Comparison of ENCODE assay signal across 19 cellular contexts in genomic region chr6:35674594-35674993, GRCh38.
A peak's percentile ranks its signal among the peaks of the same experiment; 100 is the strongest.
DNase-seq lines count a peak whose midpoint lies in the region; ATAC-seq lines count a peak whose summit lies in the region.
"Had no signal": no experiment of that assay in that cellular context is flagged by ENCODE, and none has a peak within 500 bp of the region (broad histone marks: within the 10 kb centered on the region; RNA-seq: fewer than 3 reads in every experiment).

No MANE protein-coding gene starts in this region.

- no peaks in the 10 kb centered on the region for H3K9me3 Mint-ChIP-seq in activated naive CD4-positive, alpha-beta T cell treated with anti-CD3 and anti-CD28 coated beads, Interleukin-2, amount 50 U/mL, for 24 hours
- peaks cover 2% of the 10 kb centered on the region for H3K9me3 Mint-ChIP-seq in activated naive CD4-positive, alpha-beta T cell treated with anti-CD3 and anti-CD28 coated beads, Interleukin-2, amount 10 ng/mL, durations not matched to agents 7 days and 5 days
- no peaks in the 10 kb centered on the region for H3K9me3 Mint-ChIP-seq in central memory CD8-positive, alpha-beta T cell
- no peaks in the 10 kb centered on the region for H3K9me3 Mint-ChIP-seq in stimulated activated memory B cell treated with anti-CD40 and anti-IgM and Interleukin-4, amounts not matched to agents 10 μg/mL and 1 μg/mL and 100 μg/mL, for 72 hours

- H3K4me1 Mint-ChIP-seq in activated naive CD4-positive, alpha-beta T cell treated with anti-CD3 and anti-CD28 coated beads, Interleukin-2, amount 50 U/mL, for 24 hours, result peaks cover 84% of the 10 kb centered on the region
- peaks cover 81% of the 10 kb centered on the region for H3K4me1 Mint-ChIP-seq in activated naive CD4-positive, alpha-beta T cell treated with anti-CD3 and anti-CD28 coated beads, Interleukin-2, amount 10 ng/mL, durations not matched to agents 7 days and 5 days
- H3K4me1 Mint-ChIP-seq in central memory CD8-positive, alpha-beta T cell, result peaks cover 49% of the 10 kb centered on the region
- H3K4me1 Mint-ChIP-seq in stimulated activated memory B cell treated with anti-CD40 and anti-IgM and Interleukin-4, amounts not matched to agents 10 μg/mL and 1 μg/mL and 100 μg/mL, for 72 hours, result peaks cover 13% of the 10 kb centered on the region

- no peak for ATAC-seq in central memory CD8-positive, alpha-beta T cell (replicated peaks; ENCODE audit: extremely low read depth, poor library complexity, severe bottlenecking)
- no peak for ATAC-seq in stimulated activated memory B cell treated with anti-CD40 and anti-IgM and Interleukin-4, amounts not matched to agents 10 μg/mL and 1 μg/mL and 100 μg/mL, for 72 hours
- ATAC-seq: body of pancreas, left ventricle myocardium superior had no signal

- DNase-seq in activated naive CD4-positive, alpha-beta T cell treated with anti-CD3 and anti-CD28 coated beads, Interleukin-2, amount 10 ng/mL, durations not matched to agents 7 days and 5 days, result no peak
- peak; percentile 98 for DNase-seq in NCI-H524 treated with DMSO at 0.1 percent for 48 hours (lab: John Stamatoyannopoulos, UW)
- no peak for DNase-seq in central memory CD8-positive, alpha-beta T cell (ENCODE audit: low spot score in 2 of 2)
- no peak for DNase-seq in stimulated activated naive CD4-positive, alpha-beta T cell treated with Interleukin-2 at 50 U/mL for 16 hours (lab: John Stamatoyannopoulos, UW)
- no peak for DNase-seq in activated effector memory CD4-positive, alpha-beta T cell treated with Interleukin-2 at 50 U/mL for 16 hours
- DNase-seq: activated effector memory CD4-positive, alpha-beta T cell treated with anti-CD3 and anti-CD28 coated beads, Interleukin-2, amount 50 U/mL, for 16 hours; body of pancreas; dermis blood vessel endothelial cell; DMS 273 treated with DMSO at 0.1 percent for 48 hours; esophagus squamous epithelium; left ventricle myocardium superior; MG63; NCI-H1930; NCI-H748 treated with DMSO at 0.1 percent for 48 hours; Peyer's patch; stimulated activated CD4-positive, alpha-beta T cell treated with anti-CD3 and anti-CD28 coated beads, Interleukin-2, amount 100 ng/mL, for 48 hours had no signal

- H3K27ac Mint-ChIP-seq in activated naive CD4-positive, alpha-beta T cell treated with anti-CD3 and anti-CD28 coated beads, Interleukin-2, amount 50 U/mL, for 24 hours, result peak overlapping the region; percentile 87
- no peak overlapping the region for H3K27ac Mint-ChIP-seq in activated naive CD4-positive, alpha-beta T cell treated with anti-CD3 and anti-CD28 coated beads, Interleukin-2, amount 10 ng/mL, durations not matched to agents 7 days and 5 days
- H3K27ac Mint-ChIP-seq in central memory CD8-positive, alpha-beta T cell (ENCODE audit: low read depth), result peak overlapping the region; percentile 56
- H3K27ac Mint-ChIP-seq in stimulated activated memory B cell treated with anti-CD40 and anti-IgM and Interleukin-4, amounts not matched to agents 10 μg/mL and 1 μg/mL and 100 μg/mL, for 72 hours, result peak overlapping the region; percentile 36
- H3K27ac Mint-ChIP-seq: B cell had no signal

- no peaks in the 10 kb centered on the region for H3K27me3 Mint-ChIP-seq in activated naive CD4-positive, alpha-beta T cell treated with anti-CD3 and anti-CD28 coated beads, Interleukin-2, amount 50 U/mL, for 24 hours
- H3K27me3 Mint-ChIP-seq in activated naive CD4-positive, alpha-beta T cell treated with anti-CD3 and anti-CD28 coated beads, Interleukin-2, amount 10 ng/mL, durations not matched to agents 7 days and 5 days, result no peaks in the 10 kb centered on the region
- H3K27me3 Mint-ChIP-seq in central memory CD8-positive, alpha-beta T cell, result no peaks in the 10 kb centered on the region
- no peaks in the 10 kb centered on the region for H3K27me3 Mint-ChIP-seq in stimulated activated memory B cell treated with anti-CD40 and anti-IgM and Interleukin-4, amounts not matched to agents 10 μg/mL and 1 μg/mL and 100 μg/mL, for 72 hours
- H3K27me3 Mint-ChIP-seq: B cell had no signal

- CTCF ChIA-PET in activated naive CD4-positive, alpha-beta T cell treated with anti-CD3 and anti-CD28 coated beads, Interleukin-2, amount 10 ng/mL, durations not matched to agents 7 days and 5 days (lab: Charles Lee), result interaction anchor here (1.0 to 1.2 kb wide), 2 partner anchors 12 to 50 kb away, joined by 3 to 4 read pairs; no protein-coding TSS in a partner anchor

- H3K4me3 Mint-ChIP-seq in activated naive CD4-positive, alpha-beta T cell treated with anti-CD3 and anti-CD28 coated beads, Interleukin-2, amount 50 U/mL, for 24 hours, result peak overlapping the region; percentile 24
- H3K4me3 Mint-ChIP-seq in activated naive CD4-positive, alpha-beta T cell treated with anti-CD3 and anti-CD28 coated beads, Interleukin-2, amount 10 ng/mL, durations not matched to agents 7 days and 5 days, result no peak overlapping the region
- H3K4me3 Mint-ChIP-seq in central memory CD8-positive, alpha-beta T cell, result peak overlapping the region; percentile 0
- H3K4me3 Mint-ChIP-seq in stimulated activated memory B cell treated with anti-CD40 and anti-IgM and Interleukin-4, amounts not matched to agents 10 μg/mL and 1 μg/mL and 100 μg/mL, for 72 hours, result no peak overlapping the region
- H3K4me3 Mint-ChIP-seq: B cell had no signal

- peaks cover 6% of the 10 kb centered on the region for H3K36me3 Mint-ChIP-seq in activated naive CD4-positive, alpha-beta T cell treated with anti-CD3 and anti-CD28 coated beads, Interleukin-2, amount 50 U/mL, for 24 hours
- H3K36me3 Mint-ChIP-seq in activated naive CD4-positive, alpha-beta T cell treated with anti-CD3 and anti-CD28 coated beads, Interleukin-2, amount 10 ng/mL, durations not matched to agents 7 days and 5 days, result peaks cover 34% of the 10 kb centered on the region
- H3K36me3 Mint-ChIP-seq in central memory CD8-positive, alpha-beta T cell (ENCODE audit: insufficient read depth), result peaks cover 2% of the 10 kb centered on the region
- H3K36me3 Mint-ChIP-seq in stimulated activated memory B cell treated with anti-CD40 and anti-IgM and Interleukin-4, amounts not matched to agents 10 μg/mL and 1 μg/mL and 100 μg/mL, for 72 hours, result peaks cover 5% of the 10 kb centered on the region

Comparison
In these comparisons a context has a peak if more than half of its experiments do, and no peak if none do; other contexts are left out.
1. H3K4me3 Mint-ChIP-seq: peak in activated naive CD4-positive, alpha-beta T cell treated with anti-CD3 and anti-CD28 coated beads, Interleukin-2, amount 50 U/mL, for 24 hours (single experiment) and central memory CD8-positive, alpha-beta T cell (single experiment); none in activated naive CD4-positive, alpha-beta T cell treated with anti-CD3 and anti-CD28 coated beads, Interleukin-2, amount 10 ng/mL, durations not matched to agents 7 days and 5 days (single experiment) and stimulated activated memory B cell treated with anti-CD40 and anti-IgM and Interleukin-4, amounts not matched to agents 10 μg/mL and 1 μg/mL and 100 μg/mL, for 72 hours (single experiment).